In genomic region chr2:32356735-32357544, GRCh38 we compare ENCODE assay signal across 1 cellular context.
A peak's percentile ranks its signal among the peaks of the same experiment; 100 is the strongest.
TF ChIP-seq lines count a peak whose summit lies in the region.

Gene BIRC6, plus strand, starts transcription at chr2:32357023. Its CDS starts 139 bp downstream, at chr2:32357162.

TF ChIP-seq in HepG2, 621 proteins besides CTCF, POLR2A, EP300 and RAD21 (continued from another document):
- TF ChIP-seq MNT (IDR thresholded peaks at IDR 0.05) (peak; percentile 89), USF2 (IDR thresholded peaks at IDR 0.05; ENCODE audit: low read depth, low read length) (peak; percentile 31; the same call in 1 of the 2 replicates), USF2 (CRISPR knock-in tag; IDR thresholded peaks at IDR 0.05; ENCODE audit: borderline replicate concordance) (no peak), ZNF580 (CRISPR knock-in tag; IDR thresholded peaks at IDR 0.05; ENCODE audit: borderline replicate concordance, low read depth) (peak; percentile 94; the same call in 1 of the 2 replicates)
